In the genomic region with DNA sequence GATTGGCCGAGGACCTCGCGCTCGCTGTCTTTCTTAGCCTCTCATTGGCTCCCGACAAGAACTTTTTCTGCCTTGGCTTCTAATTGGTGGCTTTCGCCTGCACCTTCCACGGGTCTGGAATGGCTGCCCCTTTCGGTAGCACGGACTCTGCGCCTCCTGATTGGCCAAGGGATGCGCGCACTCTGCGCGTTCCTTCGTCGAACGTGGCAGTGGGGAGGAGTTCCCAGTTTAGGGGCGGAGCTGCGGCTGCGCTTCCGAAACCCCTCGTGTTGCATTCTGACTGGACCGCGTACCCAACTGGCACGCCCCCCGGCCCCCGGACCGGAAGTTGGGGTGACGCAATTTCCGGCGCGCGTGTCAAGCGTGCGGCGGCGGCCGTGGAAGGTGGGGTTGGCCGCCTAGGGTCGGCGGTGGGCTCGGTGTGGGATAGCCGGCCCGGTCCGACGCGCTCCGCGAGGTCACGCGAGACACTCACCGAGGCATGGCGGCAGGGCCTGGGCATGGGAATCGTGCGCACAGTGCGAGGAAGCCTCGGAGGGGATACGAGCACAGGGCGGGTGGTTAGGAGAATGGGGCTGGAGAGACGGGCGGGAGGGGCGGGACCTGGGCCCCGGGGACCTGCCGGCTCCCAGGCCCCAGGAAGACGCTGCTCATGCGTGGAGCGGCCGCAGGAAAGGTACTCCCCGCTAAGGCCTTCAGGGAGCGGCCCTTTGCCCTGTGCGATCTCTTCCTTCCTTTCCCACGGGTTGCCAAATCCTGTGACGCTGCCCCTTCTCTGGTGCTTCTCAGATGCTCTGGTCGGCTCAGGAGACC, we compare ENCODE assay signal across 8 cellular contexts. TPM values are rescaled to one million over a fixed set of nuclear protein-coding genes. Genes with fewer than 3 reads are reported as not detected.
DNase-seq lines count a peak whose midpoint lies in the region; ATAC-seq and TF ChIP-seq lines count a peak whose summit lies in the region.

No MANE protein-coding gene starts in this region.

- peaks cover 6% of the 10 kb centered on the region for H3K36me3 ChIP-seq in CD4-positive, alpha-beta memory T cell (ENCODE audit: insufficient read depth, low read length)
- H3K36me3 ChIP-seq in duodenal mucosa (ENCODE audit: control insufficient read depth in 1 of 2, insufficient read depth in 2 of 2, low read length in 2 of 2) (peaks cover 11 to 27% of the 10 kb centered on the region in 2 donors), right lobe of liver (peaks cover 0 to 27% (median 13%) of the 10 kb centered on the region in 4 donors)

- peaks cover 40% of the 10 kb centered on the region for H3K4me1 ChIP-seq in CD4-positive, alpha-beta memory T cell (ENCODE audit: insufficient read depth, low read length)
- H3K4me1 ChIP-seq in duodenal mucosa (ENCODE audit: control insufficient read depth in 1 of 2, insufficient read depth in 2 of 2, low read length in 2 of 2) = peaks cover 54 to 78% of the 10 kb centered on the region in 2 donors
- H3K4me1 ChIP-seq in right lobe of liver = peaks cover 0 to 58% (median 29%) of the 10 kb centered on the region in 4 donors

- WGBS in right lobe of liver (ENCODE audit: insufficient coverage, low coverage, low lambda C conversion rate, missing lambda C conversion rate) = 0% methylated on average over 22 of the region's 74 CpGs

- H3K27ac ChIP-seq in CD4-positive, alpha-beta memory T cell (ENCODE audit: low read depth, low read length) = peak overlapping the region; percentile 92
- H3K27ac ChIP-seq in duodenal mucosa (ENCODE audit: low read depth, low read length) = peak overlapping the region; percentile 98
- H3K27ac ChIP-seq in right lobe of liver = peak overlapping the region; percentile 92 to 96 (median 96)

- intact Hi-C loops in CD4-positive, alpha-beta memory T cell (cut with micrococcal nuclease) = loop anchor here (1.0 to 10.0 kb wide), 8 partner anchors 10 to 434 kb away; partner anchors contain the start of genes ALYREF, ANAPC11, ARHGDIA and CENPX
- intact Hi-C loops in right lobe of liver (cut with DNase I) = no loop called here

- H3K4me1 Mint-ChIP-seq in CD4-positive, alpha-beta memory T cell = peaks cover 17 to 58% (median 37%) of the 10 kb centered on the region in 4 donors
- peaks cover 50% of the 10 kb centered on the region for H3K4me1 Mint-ChIP-seq in activated CD4-positive, alpha-beta memory T cell treated with anti-CD3 and anti-CD28 coated beads, Interleukin-2, amount 10 ng/mL, durations not matched to agents 7 days and 5 days

- CTCF ChIA-PET in CD4-positive, alpha-beta memory T cell (lab: Charles Lee; ENCODE audit: partially characterized antibody) = interaction anchor here (0.6 kb wide), 1 partner anchor 12 kb away, joined by 3 read pairs; no protein-coding TSS in a partner anchor
- CTCF ChIA-PET in activated CD4-positive, alpha-beta memory T cell treated with anti-CD3 and anti-CD28 coated beads, Interleukin-2, amount 10 ng/mL, durations not matched to agents 7 days and 5 days (lab: Charles Lee) = interaction anchor here (0.5 to 0.6 kb wide), 3 partner anchors 65 to 208 kb away, joined by 3 read pairs; no protein-coding TSS in a partner anchor

- no peaks in the 10 kb centered on the region for H3K27me3 ChIP-seq in CD4-positive, alpha-beta memory T cell (ENCODE audit: insufficient read depth, low read length)
- H3K27me3 ChIP-seq in duodenal mucosa (ENCODE audit: control insufficient read depth in 1 of 2, insufficient read depth in 2 of 2, low read length in 2 of 2) = no peaks in the 10 kb centered on the region
- no peaks in the 10 kb centered on the region for H3K27me3 ChIP-seq in right lobe of liver

- H3K4me3 ChIP-seq in CD4-positive, alpha-beta memory T cell (ENCODE audit: low read length in 2 of 2) = peak overlapping the region; percentile 0 to 60
- H3K4me3 ChIP-seq in duodenal mucosa (ENCODE audit: low read depth in 1 of 2, low read length in 2 of 2) = peak overlapping the region; percentile 73 to 80
- H3K4me3 ChIP-seq in right lobe of liver = peak overlapping the region; percentile 60 to 96 (median 94)

- peak; percentile 100 for DNase-seq in CD4-positive, alpha-beta memory T cell
- peak; percentile 99 for DNase-seq in HK-2 (ENCODE audit: unreplicated experiment)
- DNase-seq in NCI-H82 treated with DMSO at 0.1 percent for 48 hours (lab: John Stamatoyannopoulos, UW; ENCODE audit: unreplicated experiment) = peak; percentile 99
- DNase-seq in activated CD4-positive, alpha-beta memory T cell treated with anti-CD3 and anti-CD28 coated beads, Interleukin-2, amount 10 ng/mL, durations not matched to agents 7 days and 5 days = peak; percentile 99
- peak; percentile 99 to 100 (median 99) for DNase-seq in right lobe of liver
- DNase-seq in stimulated activated CD4-positive, alpha-beta T cell treated with anti-CD3 and anti-CD28 coated beads, Interleukin-4, amount 100 ng/mL, for 24 hours = peak; percentile 99

- peak overlapping the region; percentile 98 to 99 (median 98) for H3K27ac Mint-ChIP-seq in CD4-positive, alpha-beta memory T cell
- H3K27ac Mint-ChIP-seq in activated CD4-positive, alpha-beta memory T cell treated with anti-CD3 and anti-CD28 coated beads, Interleukin-2, amount 10 ng/mL, durations not matched to agents 7 days and 5 days = peak overlapping the region; percentile 97

- POLR2A ChIA-PET in CD4-positive, alpha-beta memory T cell (lab: Charles Lee; ENCODE audit: partially characterized antibody) = interaction anchor here (0.6 to 5.1 kb wide), 10 partner anchors 9 to 368 kb away, joined by 3 to 99 read pairs (median 4); partner anchors contain the start of genes ARHGDIA, ARL16, HGS and MCRIP1
- POLR2A ChIA-PET in activated CD4-positive, alpha-beta memory T cell treated with anti-CD3 and anti-CD28 coated beads, Interleukin-2, amount 10 ng/mL, durations not matched to agents 7 days and 5 days (lab: Charles Lee) = interaction anchor here (0.6 to 6.6 kb wide), 13 partner anchors 9 to 597 kb away, joined by 3 to 133 read pairs (median 4); partner anchors contain the start of genes ARHGDIA, MAFG, MCRIP1 and MRPL12

- H3K27me3 Mint-ChIP-seq in CD4-positive, alpha-beta memory T cell = peaks cover 0 to 6% of the 10 kb centered on the region in 2 donors
- no peaks in the 10 kb centered on the region for H3K27me3 Mint-ChIP-seq in activated CD4-positive, alpha-beta memory T cell treated with anti-CD3 and anti-CD28 coated beads, Interleukin-2, amount 10 ng/mL, durations not matched to agents 7 days and 5 days

- no peaks in the 10 kb centered on the region for H3K9me3 ChIP-seq in CD4-positive, alpha-beta memory T cell (ENCODE audit: control insufficient read depth in 1 of 2, low read length in 2 of 2)
- H3K9me3 ChIP-seq in duodenal mucosa (ENCODE audit: control insufficient read depth in 1 of 2, low read length in 2 of 2) = no peaks in the 10 kb centered on the region
- H3K9me3 ChIP-seq in right lobe of liver = no peaks in the 10 kb centered on the region

- peak; percentile 97 for TF ChIP-seq POLR2A in right lobe of liver (IDR thresholded peaks at IDR 0.05)

- peaks cover 0 to 12% (median 0%) of the 10 kb centered on the region in 8 donors for H3K9me3 Mint-ChIP-seq in CD4-positive, alpha-beta memory T cell
- H3K9me3 Mint-ChIP-seq in activated CD4-positive, alpha-beta memory T cell treated with anti-CD3 and anti-CD28 coated beads, Interleukin-2, amount 10 ng/mL, durations not matched to agents 7 days and 5 days = no peaks in the 10 kb centered on the region

- H3K36me3 Mint-ChIP-seq in CD4-positive, alpha-beta memory T cell = peaks cover 4 to 35% of the 10 kb centered on the region in 2 donors
- peaks cover 44% of the 10 kb centered on the region for H3K36me3 Mint-ChIP-seq in activated CD4-positive, alpha-beta memory T cell treated with anti-CD3 and anti-CD28 coated beads, Interleukin-2, amount 10 ng/mL, durations not matched to agents 7 days and 5 days (ENCODE audit: low read depth)

- peak overlapping the region; percentile 86 to 93 (median 91) for H3K4me3 Mint-ChIP-seq in CD4-positive, alpha-beta memory T cell
- H3K4me3 Mint-ChIP-seq in activated CD4-positive, alpha-beta memory T cell treated with anti-CD3 and anti-CD28 coated beads, Interleukin-2, amount 10 ng/mL, durations not matched to agents 7 days and 5 days = peak overlapping the region; percentile 97

- peak in 2 of 4 donors; percentile 14 to 31 for TF ChIP-seq CTCF in right lobe of liver (IDR thresholded peaks at IDR 0.05)

- H3K9ac ChIP-seq in duodenal mucosa (ENCODE audit: low read depth in 1 of 2, low read length in 2 of 2) = peak overlapping the region; percentile 74 to 89

- peak; percentile 79 for ATAC-seq in GM19455 (IDR thresholded peaks at IDR 0.05; ENCODE audit: unreplicated experiment)
- peak; percentile 74 to 91 (median 86) for ATAC-seq in right lobe of liver

RNA-seq across cellular contexts. Expression of gene P4HB, which starts 0.6 kb away (rescaled TPM):
- total RNA-seq in CD4-positive, alpha-beta memory T cell = 100 to 1,000 TPM; 392 to 409 TPM
- polyA plus RNA-seq in CD4-positive, alpha-beta memory T cell = 100 to 1,000 TPM; 272 to 339 TPM
- total RNA-seq in activated CD4-positive, alpha-beta memory T cell treated with anti-CD3 and anti-CD28 coated beads, Interleukin-2, amount 10 ng/mL, durations not matched to agents 7 days and 5 days = 100 to 1,000 TPM; 483 to 496 TPM
- 1,000 to 10,000 TPM in 5 of 6 experiments, 100 to 1,000 TPM in 1; 856 to 5,039 (median 1,455) TPM for total RNA-seq in right lobe of liver

RNA-seq across cellular contexts. Expression of gene ARHGDIA, which starts 10.2 kb away (rescaled TPM):
- total RNA-seq in CD4-positive, alpha-beta memory T cell = 100 to 1,000 TPM; 380 to 382 TPM
- 100 to 1,000 TPM in 1 of 2 donors, 10 to 100 TPM in 1; 84.8 to 205 TPM for polyA plus RNA-seq in CD4-positive, alpha-beta memory T cell
- total RNA-seq in activated CD4-positive, alpha-beta memory T cell treated with anti-CD3 and anti-CD28 coated beads, Interleukin-2, amount 10 ng/mL, durations not matched to agents 7 days and 5 days = 100 to 1,000 TPM; 636 to 661 TPM
- total RNA-seq in right lobe of liver = 100 to 1,000 TPM in 5 of 6 experiments, 10 to 100 TPM in 1; 92.4 to 162 (median 137) TPM

RNA-seq across cellular contexts. Expression of gene PPP1R27, which starts 26.1 kb away (rescaled TPM):
- total RNA-seq in CD4-positive, alpha-beta memory T cell = not detected
- under 1 TPM in 1 of 2 donors, not detected in 1; 0.18 TPM for polyA plus RNA-seq in CD4-positive, alpha-beta memory T cell
- not detected for total RNA-seq in activated CD4-positive, alpha-beta memory T cell treated with anti-CD3 and anti-CD28 coated beads, Interleukin-2, amount 10 ng/mL, durations not matched to agents 7 days and 5 days
- under 1 TPM in 3 of 6 experiments, not detected in 3; 0.27 to 0.62 (median 0.40) TPM for total RNA-seq in right lobe of liver

RNA-seq across cellular contexts. Expression of gene MCRIP1, which starts 27.9 kb away (rescaled TPM):
- total RNA-seq in CD4-positive, alpha-beta memory T cell = 10 to 100 TPM; 65.8 to 71.0 TPM
- polyA plus RNA-seq in CD4-positive, alpha-beta memory T cell = 10 to 100 TPM; 66.7 to 87.2 TPM
- total RNA-seq in activated CD4-positive, alpha-beta memory T cell treated with anti-CD3 and anti-CD28 coated beads, Interleukin-2, amount 10 ng/mL, durations not matched to agents 7 days and 5 days = 10 to 100 TPM; 37.1 to 38.2 TPM
- total RNA-seq in right lobe of liver = 10 to 100 TPM; 19.0 to 32.6 (median 25.7) TPM

RNA-seq across cellular contexts. Expression of gene ALYREF, which starts 30.4 kb away (rescaled TPM):
- 10 to 100 TPM; 47.2 to 47.7 TPM for total RNA-seq in CD4-positive, alpha-beta memory T cell
- polyA plus RNA-seq in CD4-positive, alpha-beta memory T cell = 10 to 100 TPM; 23.3 to 50.8 TPM
- 100 to 1,000 TPM; 159 to 160 TPM for total RNA-seq in activated CD4-positive, alpha-beta memory T cell treated with anti-CD3 and anti-CD28 coated beads, Interleukin-2, amount 10 ng/mL, durations not matched to agents 7 days and 5 days
- 10 to 100 TPM; 11.6 to 20.3 (median 18.8) TPM for total RNA-seq in right lobe of liver

Comparison
In these comparisons a context has a peak if more than half of its experiments do, and no peak if none do; other contexts are left out.
1. Peak in every context shown above with its lines: DNase-seq, ATAC-seq, H3K4me3 ChIP-seq and H3K27ac ChIP-seq.
2. H3K4me3 ChIP-seq: peak in every context shown above with its lines; median percentile 94 in right lobe of liver; 76 in duodenal mucosa; 30 in CD4-positive, alpha-beta memory T cell.